8 cellular contexts compared by ENCODE assay signal in the genomic region with DNA sequence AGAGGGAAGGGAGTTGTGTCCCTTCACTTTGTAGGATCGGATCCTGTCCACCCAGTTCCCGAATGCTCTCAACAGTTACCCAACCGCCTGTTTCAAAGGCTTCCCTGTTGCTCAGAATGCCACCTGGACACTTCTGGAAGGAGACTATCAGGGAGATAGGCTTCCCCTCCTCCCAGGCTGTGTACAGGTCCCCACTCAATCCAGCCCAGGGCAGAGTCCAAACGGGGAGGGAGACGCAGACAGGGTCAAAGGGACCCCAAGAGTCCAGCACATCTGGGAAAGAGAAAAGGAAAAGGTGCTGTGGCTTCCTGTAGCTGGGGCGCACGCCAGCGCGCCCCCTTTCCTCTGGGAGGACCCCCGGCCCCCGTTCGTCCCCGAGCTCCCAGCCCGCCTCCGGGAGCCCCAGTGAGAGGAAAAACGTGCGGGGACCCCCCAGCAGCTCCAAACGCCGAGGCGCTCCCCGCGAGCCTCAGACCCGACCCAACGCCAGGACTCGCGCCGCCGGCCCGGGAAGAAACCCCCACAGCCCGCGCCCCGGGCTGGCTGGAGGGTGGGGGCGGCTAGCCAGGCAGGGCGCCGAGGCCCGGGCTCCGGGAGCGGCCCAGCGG. TPM values are rescaled to one million over a fixed set of nuclear protein-coding genes. Genes with fewer than 3 reads are reported as not detected.
DNase-seq lines count a peak whose midpoint lies in the region; ATAC-seq lines count a peak whose summit lies in the region.

No MANE protein-coding gene starts in this region.

- H3K27me3 ChIP-seq in adipocyte (replicated peaks; ENCODE audit: control insufficient read depth, insufficient read depth, low read length): no peaks in the 10 kb centered on the region

- ATAC-seq in GM21737 (IDR thresholded peaks at IDR 0.05; ENCODE audit: unreplicated experiment) (peak; percentile 3), GM19467 (IDR thresholded peaks at IDR 0.05; ENCODE audit: unreplicated experiment) (no peak)

- no peaks in the 10 kb centered on the region for H3K9me3 ChIP-seq in adipocyte (ENCODE audit: control insufficient read depth, low read length)

- H3K4me3 ChIP-seq in adipocyte (ENCODE audit: low read length): peak overlapping the region; percentile 96

- peaks cover 18% of the 10 kb centered on the region for H3K36me3 ChIP-seq in adipocyte (ENCODE audit: control insufficient read depth, insufficient read depth, low read length, severe bottlenecking)

- peak overlapping the region; percentile 99 for H3K9ac ChIP-seq in adipocyte (ENCODE audit: low read length)

- peak; percentile 46 for DNase-seq in NCI-H748 (lab: John Stamatoyannopoulos, UW; ENCODE audit: unreplicated experiment)
- no peak for DNase-seq in NCI-H748 treated with DMSO at 0.1 percent for 48 hours (lab: John Stamatoyannopoulos, UW)
- peak; percentile 67 for DNase-seq in M059J (ENCODE audit: low read depth)
- DNase-seq in adipocyte (ENCODE audit: low read depth): peak; percentile 71
- DNase-seq in iPS-NIHi11 (ENCODE audit: low spot score): peak; percentile 72
- peak; percentile 51 for DNase-seq in stimulated activated CD8-positive, alpha-beta memory T cell treated with anti-CD3 and anti-CD28 coated beads, Interleukin-4, amount 100 ng/mL, for 48 hours

- peaks cover 62% of the 10 kb centered on the region for H3K4me1 ChIP-seq in adipocyte (ENCODE audit: control insufficient read depth, insufficient read depth, low read length)

RNA-seq across cellular contexts. Expression of a gene that starts 0.6 kb away (rescaled TPM):
- total RNA-seq in M059J (2014; rRNA removed; shearing (Covaris generic)): 407 and 555 TPM in 2 replicates

RNA-seq across cellular contexts. Expression of a gene that starts 0.9 kb away (rescaled TPM):
- not detected in 2 replicates for total RNA-seq in M059J (2014; rRNA removed; shearing (Covaris generic))

RNA-seq across cellular contexts. Expression of a gene that starts 18.9 kb away (rescaled TPM):
- 19.8 and 23.5 TPM in 2 replicates for total RNA-seq in M059J (2014; rRNA removed; shearing (Covaris generic))

RNA-seq across cellular contexts. Expression of a gene that starts 18.9 kb away (rescaled TPM):
- total RNA-seq in M059J (2014; rRNA removed; shearing (Covaris generic)): 26.1 and 29.3 TPM in 2 replicates

RNA-seq across cellular contexts. Expression of a gene that starts 27.2 kb away (rescaled TPM):
- 1,496 and 1,702 TPM in 2 replicates for total RNA-seq in M059J (2014; rRNA removed; shearing (Covaris generic))
